In the genomic region with DNA sequence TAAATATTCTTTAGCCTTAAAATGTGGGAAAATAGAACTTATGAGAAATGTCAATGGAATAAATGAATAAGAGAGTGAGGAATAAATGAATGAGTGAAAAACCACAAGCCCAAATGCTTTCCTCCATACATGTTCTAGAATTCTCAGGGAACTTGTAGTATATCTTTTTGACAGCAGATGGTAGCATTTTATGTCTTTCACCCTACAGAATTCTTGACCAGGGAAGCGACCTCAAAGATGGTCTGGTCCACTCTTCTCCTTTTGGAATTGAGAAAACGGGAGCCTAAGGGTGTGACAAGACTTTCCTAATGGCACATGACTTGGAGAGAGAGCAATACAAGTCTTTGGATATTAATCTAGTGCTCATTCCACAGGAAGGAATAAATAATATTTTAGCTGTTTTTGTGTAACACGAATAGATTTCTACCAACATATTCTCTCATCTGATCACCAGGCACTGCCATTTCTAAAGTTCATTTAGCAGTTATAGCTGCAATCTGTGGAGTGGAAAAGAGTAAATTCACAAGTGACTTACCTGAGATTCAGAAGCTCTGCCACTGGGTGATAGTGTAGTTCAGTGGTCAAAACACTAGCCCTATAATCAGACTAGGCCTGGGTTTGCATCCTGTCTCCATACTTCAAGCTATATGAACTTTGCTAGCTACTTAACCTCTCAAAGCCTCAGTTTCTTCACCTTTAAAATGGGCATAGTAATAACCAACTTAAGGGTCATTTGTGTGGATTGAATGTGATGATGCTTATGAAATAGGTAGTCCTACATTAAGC, we compare ENCODE assay signal across 1 cellular context.
TF ChIP-seq lines count a peak whose summit lies in the region.

No MANE protein-coding gene starts in this region.

TF ChIP-seq in IMR-90, 13 proteins besides CTCF, POLR2A, EP300 and RAD21 (continued from another document):
- TF ChIP-seq, protein P1, sequence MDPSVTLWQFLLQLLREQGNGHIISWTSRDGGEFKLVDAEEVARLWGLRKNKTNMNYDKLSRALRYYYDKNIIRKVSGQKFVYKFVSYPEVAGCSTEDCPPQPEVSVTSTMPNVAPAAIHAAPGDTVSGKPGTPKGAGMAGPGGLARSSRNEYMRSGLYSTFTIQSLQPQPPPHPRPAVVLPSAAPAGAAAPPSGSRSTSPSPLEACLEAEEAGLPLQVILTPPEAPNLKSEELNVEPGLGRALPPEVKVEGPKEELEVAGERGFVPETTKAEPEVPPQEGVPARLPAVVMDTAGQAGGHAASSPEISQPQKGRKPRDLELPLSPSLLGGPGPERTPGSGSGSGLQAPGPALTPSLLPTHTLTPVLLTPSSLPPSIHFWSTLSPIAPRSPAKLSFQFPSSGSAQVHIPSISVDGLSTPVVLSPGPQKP (IDR thresholded peaks at IDR 0.05; ENCODE audit: borderline replicate concordance, low read depth, low read length) = no peak
- TF ChIP-seq RFX5 (IDR thresholded peaks at IDR 0.05; ENCODE audit: low read depth, low read length) (no peak), MAZ (IDR thresholded peaks at IDR 0.05; ENCODE audit: borderline replicate concordance, low read depth, low read length) (no peak)
